ENCODE assay signal across 30 cellular contexts in the genomic region with DNA sequence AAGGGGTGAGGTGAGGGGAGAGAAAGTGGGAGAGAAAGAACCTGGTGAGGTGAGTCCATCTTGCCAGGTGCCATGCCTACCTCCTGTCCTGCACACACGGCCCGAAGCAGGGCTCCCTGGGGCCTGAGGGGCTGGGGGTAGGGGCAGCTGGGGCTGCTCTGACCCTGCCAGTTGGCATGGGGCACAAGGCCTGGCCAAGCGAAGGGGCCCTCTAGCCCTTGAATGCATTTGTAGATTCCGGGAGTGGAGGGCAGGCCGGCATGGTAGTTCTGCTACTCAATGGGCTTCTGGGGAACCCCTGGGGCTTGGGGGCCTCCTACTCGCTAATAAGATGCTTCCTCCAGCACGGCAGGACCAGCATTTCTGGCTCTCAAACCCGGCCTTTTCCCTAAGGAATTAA. TPM values are rescaled to one million over a fixed set of nuclear protein-coding genes. Genes with fewer than 3 reads are reported as not detected.
DNase-seq lines count a peak whose midpoint lies in the region; FAIRE-seq and TF ChIP-seq lines count a peak whose summit lies in the region.
"Had no signal": no experiment of that assay in that cellular context is flagged by ENCODE, and none has a peak within 500 bp of the region (broad histone marks: within the 10 kb centered on the region; RNA-seq: fewer than 3 reads in every experiment).

No MANE protein-coding gene starts in this region.

- no peaks in the 10 kb centered on the region for H3K9me3 Mint-ChIP-seq in activated T-cell treated with anti-CD3 and anti-CD28 coated beads, Interleukin-2, amount 50 U/mL, for 24 hours
- H3K9me3 Mint-ChIP-seq: stimulated activated naive B cell treated with anti-CD40 and anti-IgM and Interleukin-4, amounts not matched to agents 10 μg/mL and 1 μg/mL and 100 μg/mL, for 72 hours had no signal

- no TSS peak for BruUV-seq in A673 (replicated peaks; lab: Mats Ljungman, UMichigan)

- TF ChIP-seq CTCF in Loucy (conservative IDR thresholded peaks at IDR 0.05; ENCODE audit: low read length) (no peak), kidney (IDR thresholded peaks at IDR 0.05; ENCODE audit: borderline replicate concordance, extremely low read depth, insufficient read depth) (no peak), sigmoid colon (IDR thresholded peaks at IDR 0.05) (no peak), A673 (conservative IDR thresholded peaks at IDR 0.05; ENCODE audit: low read depth, low read length) (no peak)

- H3K36me3 ChIP-seq in Loucy (ENCODE audit: insufficient read depth, low read length) (no peaks in the 10 kb centered on the region), kidney (ENCODE audit: control insufficient read depth in 1 of 2, insufficient read depth in 2 of 2, low read length in 2 of 2) (no peaks in the 10 kb centered on the region), sigmoid colon (no peaks in the 10 kb centered on the region), A673 (ENCODE audit: insufficient read depth, low read length, poor library complexity, severe bottlenecking) (no peaks in the 10 kb centered on the region)
- H3K36me3 ChIP-seq: gastroesophageal sphincter, SJSA1, vagina had no signal

- TF ChIP-seq EP300 in sigmoid colon (IDR thresholded peaks at IDR 0.05), result no peak

- no peak for TF ChIP-seq POLR2A in sigmoid colon (IDR thresholded peaks at IDR 0.05)

- no peaks in the 10 kb centered on the region for H3F3A ChIP-seq in Loucy (ENCODE audit: low read depth)

- no peak overlapping the region for H3K4me3 Mint-ChIP-seq in activated T-cell treated with anti-CD3 and anti-CD28 coated beads, Interleukin-2, amount 50 U/mL, for 24 hours
- H3K4me3 Mint-ChIP-seq: CD4-positive, CD25-positive, alpha-beta regulatory T cell; stimulated activated naive B cell treated with anti-CD40 and anti-IgM and Interleukin-4, amounts not matched to agents 10 μg/mL and 1 μg/mL and 100 μg/mL, for 72 hours had no signal

- peak overlapping the region; percentile 79 for H3K4me3 ChIP-seq in Loucy (ENCODE audit: low read length, poor library complexity, severe bottlenecking)
- peak overlapping the region; percentile 31 to 69 for H3K4me3 ChIP-seq in kidney (ENCODE audit: low read length in 2 of 2)
- no peak overlapping the region for H3K4me3 ChIP-seq in sigmoid colon
- H3K4me3 ChIP-seq in A673 (ENCODE audit: low read depth, low read length, poor library complexity, severe bottlenecking), result no peak overlapping the region
- H3K4me3 ChIP-seq: body of pancreas, gastroesophageal sphincter, SJSA1, vagina had no signal

- WGBS in sigmoid colon, 2 donors, result 82 to 84% methylated on average over 8 of the region's 8 CpGs

- H3K36me3 Mint-ChIP-seq in activated T-cell treated with anti-CD3 and anti-CD28 coated beads, Interleukin-2, amount 50 U/mL, for 24 hours (ENCODE audit: low read depth), result no peaks in the 10 kb centered on the region
- H3K36me3 Mint-ChIP-seq: CD4-positive, CD25-positive, alpha-beta regulatory T cell; stimulated activated naive B cell treated with anti-CD40 and anti-IgM and Interleukin-4, amounts not matched to agents 10 μg/mL and 1 μg/mL and 100 μg/mL, for 72 hours had no signal

- H3K9me2 ChIP-seq in Loucy (replicated peaks; ENCODE audit: low read depth, low read length), result no peaks in the 10 kb centered on the region

- peaks cover 31% of the 10 kb centered on the region for H3K27me3 Mint-ChIP-seq in activated T-cell treated with anti-CD3 and anti-CD28 coated beads, Interleukin-2, amount 50 U/mL, for 24 hours

- peaks cover 40% of the 10 kb centered on the region; the same call in 1 of the 2 replicates for H3K79me2 ChIP-seq in Loucy (ENCODE audit: insufficient read depth, low read length)

- H3K9me3 ChIP-seq in Loucy (ENCODE audit: insufficient read depth, low read depth, low read length) (no peaks in the 10 kb centered on the region), kidney (ENCODE audit: control insufficient read depth in 1 of 2, low read length in 2 of 2) (no peaks in the 10 kb centered on the region), sigmoid colon (no peaks in the 10 kb centered on the region), A673 (ENCODE audit: low read depth, low read length, poor library complexity, severe bottlenecking) (no peaks in the 10 kb centered on the region)
- H3K9me3 ChIP-seq: body of pancreas, gastroesophageal sphincter, SJSA1, vagina had no signal

- no peak for FAIRE-seq in kidney (lab: Jason Lieb, UNC)
- FAIRE-seq: A204.1, D721Med, endothelial cell of umbilical vein had no signal

- no peak overlapping the region for H2AFZ ChIP-seq in Loucy (ENCODE audit: low read length)

- CTCF ChIA-PET in A673 (lab: Charles Lee), result no interaction called here

- H3K4me1 ChIP-seq in Loucy (ENCODE audit: insufficient read depth, low read length, poor library complexity, severe bottlenecking), result peaks cover 22% of the 10 kb centered on the region
- H3K4me1 ChIP-seq in kidney (ENCODE audit: control insufficient read depth in 1 of 2, insufficient read depth in 1 of 2, low read depth in 1 of 2, low read length in 2 of 2), result peaks cover 0 to 3% of the 10 kb centered on the region in 2 donors
- H3K4me1 ChIP-seq in sigmoid colon, result peaks cover 0 to 45% (median 40%) of the 10 kb centered on the region in 4 donors
- H3K4me1 ChIP-seq in A673 (ENCODE audit: insufficient read depth, low read length, poor library complexity, severe bottlenecking), result no peaks in the 10 kb centered on the region

- peak overlapping the region; percentile 46 for H3K9ac ChIP-seq in Loucy (ENCODE audit: low read depth, low read length, poor library complexity, severe bottlenecking)
- H3K9ac ChIP-seq in kidney (ENCODE audit: low read length in 2 of 2), result peak overlapping the region; percentile 1 to 80

- no peak overlapping the region for H3K27ac Mint-ChIP-seq in activated T-cell treated with anti-CD3 and anti-CD28 coated beads, Interleukin-2, amount 50 U/mL, for 24 hours
- H3K27ac Mint-ChIP-seq: CD4-positive, CD25-positive, alpha-beta regulatory T cell; stimulated activated naive B cell treated with anti-CD40 and anti-IgM and Interleukin-4, amounts not matched to agents 10 μg/mL and 1 μg/mL and 100 μg/mL, for 72 hours had no signal

- intact Hi-C loops in kidney (cut with DNase I), result no loop called here
- intact Hi-C loops in sigmoid colon (cut with DNase I), result loop anchor here (5.0 kb wide), 1 partner anchor 217 kb away; no protein-coding TSS in a partner anchor
- intact Hi-C loops in A673 (cut with micrococcal nuclease; ENCODE audit: unreplicated experiment), result no loop called here

- H3K27me3 ChIP-seq in Loucy (ENCODE audit: insufficient read depth, low read length, poor library complexity, severe bottlenecking) (no peaks in the 10 kb centered on the region), sigmoid colon (peaks cover 70 to 93% (median 85%) of the 10 kb centered on the region in 3 donors), A673 (replicated peaks; ENCODE audit: insufficient read depth, low read depth, low read length, poor library complexity) (peaks cover 90% of the 10 kb centered on the region)
- H3K27me3 ChIP-seq: body of pancreas had no signal

- H4K20me1 ChIP-seq in Loucy (ENCODE audit: insufficient read depth, low read length, poor library complexity, severe bottlenecking), result no peaks in the 10 kb centered on the region

- H3K4me2 ChIP-seq in Loucy (ENCODE audit: low read depth, low read length, poor library complexity, severe bottlenecking), result peak overlapping the region; percentile 81

- POLR2A ChIA-PET in A673 (lab: Charles Lee; ENCODE audit: low non-redundant PET), result no interaction called here

- peak; percentile 20 for DNase-seq in activated T-cell treated with anti-CD3 and anti-CD28 coated beads, Interleukin-2, amount 50 U/mL, for 24 hours
- DNase-seq in activated T-cell treated with anti-CD3 and anti-CD28 coated beads, Interleukin-2, amount 50 U/mL, for 48 hours, result no peak
- DNase-seq in kidney (peak; percentile 59), sigmoid colon (peak; percentile 41), NCI-H345 (lab: John Stamatoyannopoulos, UW) (no peak), NCI-H187 (lab: John Stamatoyannopoulos, UW) (no peak), A673 (ENCODE audit: low spot score) (no peak)
- DNase-seq: activated CD4-positive, alpha-beta T cell treated with anti-CD3 and anti-CD28 coated beads for 4 hours; activated naive CD4-positive, alpha-beta T cell; body of pancreas; CD4-positive, CD25-positive, alpha-beta regulatory T cell; hippocampal formation; Karpas-422; NCI-H1436 treated with DMSO at 0.1 percent for 48 hours; stimulated activated naive B cell treated with anti-CD40 and anti-IgM and Interleukin-4, amounts not matched to agents 10 μg/mL and 1 μg/mL and 100 μg/mL, for 72 hours; T1000 had no signal

- H3K4me1 Mint-ChIP-seq in activated T-cell treated with anti-CD3 and anti-CD28 coated beads, Interleukin-2, amount 50 U/mL, for 24 hours (ENCODE audit: low read depth), result peaks cover 4% of the 10 kb centered on the region

- H3K27ac ChIP-seq in kidney (ENCODE audit: low read depth in 2 of 2, low read length in 2 of 2) (peak overlapping the region; percentile 76 to 83), sigmoid colon (no peak overlapping the region), A673 (ENCODE audit: low read depth, low read length, poor library complexity, severe bottlenecking) (no peak overlapping the region)
- H3K27ac ChIP-seq: gastroesophageal sphincter, SJSA1, vagina, VCaP had no signal

RNA-seq across cellular contexts. Expression of gene PRDM16, which starts 3.6 kb away (rescaled TPM):
- total RNA-seq in kidney, result 21.9 TPM
- 3.0 TPM for polyA plus RNA-seq in kidney (ENCODE audit: insufficient read depth, low read depth, low replicate concordance)
- total RNA-seq in sigmoid colon, result 1 to 10 TPM in 1 of 4 donors, under 1 TPM in 3; 0.14 to 1.1 (median 0.60) TPM
- polyA plus RNA-seq in sigmoid colon, result 1 to 10 TPM in 1 of 3 donors, under 1 TPM in 2; under 0.01 to 1.7 (median 0.46) TPM
- total RNA-seq in A673 (2021), result 0.49 and 0.57 TPM in 2 replicates
- total RNA-seq: endothelial cell of umbilical vein had no signal
- polyA plus RNA-seq: CD4-positive, CD25-positive, alpha-beta regulatory T cell; endothelial cell of umbilical vein had no signal

RNA-seq across cellular contexts. Expression of gene ACTRT2, which starts 44.1 kb away (rescaled TPM):
- not detected for total RNA-seq in kidney
- not detected for polyA plus RNA-seq in kidney (ENCODE audit: insufficient read depth, low read depth, low replicate concordance)
- not detected for total RNA-seq in sigmoid colon
- polyA plus RNA-seq in sigmoid colon, result not detected
- not detected in 2 replicates for total RNA-seq in A673 (2021)
- total RNA-seq: body of pancreas; CD4-positive, CD25-positive, alpha-beta regulatory T cell; cerebellum; Daoy; endothelial cell of umbilical vein; fibroblast of lung; gastroesophageal sphincter; left colon; NCI-H460; SJSA1; skeletal muscle tissue; vagina had no signal
- polyA plus RNA-seq: CD4-positive, CD25-positive, alpha-beta regulatory T cell; endothelial cell of umbilical vein; fibroblast of lung had no signal

Comparison
In these comparisons a context has a peak if more than half of its experiments do, and no peak if none do; other contexts are left out.
1. DNase-seq: peak in activated T-cell treated with anti-CD3 and anti-CD28 coated beads, Interleukin-2, amount 50 U/mL, for 24 hours (single experiment), kidney (single experiment) and sigmoid colon (single experiment); none in activated T-cell treated with anti-CD3 and anti-CD28 coated beads, Interleukin-2, amount 50 U/mL, for 48 hours (0 of 2), NCI-H345 (single experiment), NCI-H187 (0 of 2) and A673 (single experiment).
2. H3K4me3 ChIP-seq: peak in Loucy (single experiment) and kidney (2 of 2); none in sigmoid colon (0 of 4) and A673 (single experiment).
3. H3K27ac ChIP-seq: peak in kidney (2 of 2); none in sigmoid colon (0 of 4) and A673 (single experiment).
4. RNA of gene PRDM16, which starts 3.6 kb away (total RNA-seq): 21.9 TPM in kidney (single experiment); 0.14 to 1.1 TPM in sigmoid colon and 0.49 to 0.57 TPM in A673; every median in the first group is over 10 times any median in the second.